ENCODE assay signal across 8 cellular contexts in genomic region chrX:71365356-71365875, GRCh38. TPM values are rescaled to one million over a fixed set of nuclear protein-coding genes. Genes with fewer than 3 reads are reported as not detected.
A peak's percentile ranks its signal among the peaks of the same experiment; 100 is the strongest.
DNase-seq lines count a peak whose midpoint lies in the region; ATAC-seq and TF ChIP-seq lines count a peak whose summit lies in the region.

No MANE protein-coding gene starts in this region.

- H3K27ac ChIP-seq in iPS DF 6.9 (ENCODE audit: low read length) (no peak overlapping the region), subcutaneous abdominal adipose tissue (ENCODE audit: low read depth, low read length) (peak overlapping the region; percentile 88)

- no peaks in the 10 kb centered on the region for H3K27me3 Mint-ChIP-seq in WTC11 (ENCODE audit: low read depth)

- ATAC-seq in GM21529 (IDR thresholded peaks at IDR 0.05; ENCODE audit: unreplicated experiment) (peak; percentile 2), WTC11 (no peak)

- peak overlapping the region; percentile 80 for H3K4me3 Mint-ChIP-seq in WTC11

- H3K27ac Mint-ChIP-seq in WTC11 = peak overlapping the region; percentile 94

- H3K36me3 ChIP-seq in iPS DF 6.9 (ENCODE audit: control insufficient read depth, insufficient read depth, low read length) (0 out of 2 replicates have a peak, but pooled peaks cover 3% of the 10 kb centered on the region), subcutaneous abdominal adipose tissue (ENCODE audit: control insufficient read depth in 5 of 5, insufficient read depth in 5 of 5, low read length in 5 of 5) (peaks cover 0 to 8% (median under 1%) of the 10 kb centered on the region in 5 donors)

- no peaks in the 10 kb centered on the region for H3K27me3 ChIP-seq in iPS DF 6.9 (ENCODE audit: control insufficient read depth, insufficient read depth, low read length)
- H3K27me3 ChIP-seq in subcutaneous abdominal adipose tissue (ENCODE audit: control insufficient read depth in 5 of 5, insufficient read depth in 4 of 5, low read length in 5 of 5) = peaks cover 0 to 4% (median 2%) of the 10 kb centered on the region in 5 donors

- no peaks in the 10 kb centered on the region for H3K9me3 Mint-ChIP-seq in WTC11

- H3K4me3 ChIP-seq in iPS DF 6.9 (ENCODE audit: low read length) (peak overlapping the region; percentile 89), subcutaneous abdominal adipose tissue (ENCODE audit: low read depth in 1 of 5, low read length in 5 of 5) (peak overlapping the region; percentile 52 to 82 (median 73))

- CTCF ChIA-PET in WTC11 (lab: Charles Lee) = interaction anchor here (1.0 to 1.4 kb wide), 2 partner anchors 82 to 111 kb away, joined by 3 to 8 read pairs; partner anchors contain the start of genes NONO and ZMYM3

- TF ChIP-seq CTCF in WTC11 (IDR thresholded peaks at IDR 0.05) = no peak

- POLR2A ChIA-PET in WTC11 (lab: Charles Lee) = interaction anchor here (0.6 to 2.1 kb wide), 11 partner anchors 8 to 312 kb away, joined by 3 to 12 read pairs (median 4); partner anchors contain the start of genes MED12, NONO, OGT and ZMYM3

- peaks cover 8% of the 10 kb centered on the region for H3K4me1 Mint-ChIP-seq in WTC11

- peak overlapping the region; percentile 28 to 84 (median 78) for H3K9ac ChIP-seq in subcutaneous abdominal adipose tissue (ENCODE audit: low read length in 5 of 5)

- H3K4me1 ChIP-seq in iPS DF 6.9 (ENCODE audit: control insufficient read depth, insufficient read depth, low read length) = no peaks in the 10 kb centered on the region
- H3K4me1 ChIP-seq in subcutaneous abdominal adipose tissue (ENCODE audit: control insufficient read depth in 5 of 5, insufficient read depth in 5 of 5, low read length in 5 of 5) = peaks cover 4 to 25% (median 18%) of the 10 kb centered on the region in 5 donors

- WGBS in iPS DF 6.9 (ENCODE audit: insufficient coverage, insufficient read length) = no CpG with 5 or more reads among the region's 16 CpGs

- peaks cover 8% of the 10 kb centered on the region for H3K36me3 Mint-ChIP-seq in WTC11

- DNase-seq in A172 (ENCODE audit: low spot score) (peak; percentile 0), WTC11 (ENCODE audit: low spot score) (no peak), iPS DF 6.9 (ENCODE audit: low read depth, low spot score) (no peak), NCI-H524 (lab: John Stamatoyannopoulos, UW) (no peak), NCI-H69 (lab: John Stamatoyannopoulos, UW) (no peak), COLO829 (ENCODE audit: low spot score) (no peak)

- no peaks in the 10 kb centered on the region for H3K9me3 ChIP-seq in iPS DF 6.9 (ENCODE audit: control insufficient read depth, insufficient read depth, low read length)
- H3K9me3 ChIP-seq in subcutaneous abdominal adipose tissue (ENCODE audit: control insufficient read depth in 5 of 5, low read length in 5 of 5) = peaks cover 0 to 6% (median 0%) of the 10 kb centered on the region in 5 donors

TF ChIP-seq in WTC11, 78 proteins besides CTCF, POLR2A, EP300 and RAD21:
- TF ChIP-seq GRHL2 (CRISPR knock-in tag; IDR thresholded peaks at IDR 0.05; ENCODE audit: insufficient replicate concordance, severe bottlenecking) (no peak), PRRX2 (CRISPR knock-in tag; IDR thresholded peaks at IDR 0.05) (no peak), ZNF121 (CRISPR knock-in tag; IDR thresholded peaks at IDR 0.05) (peak; percentile 48; the same call in 1 of the 2 replicates), GTF2I (CRISPR knock-in tag; conservative IDR thresholded peaks at IDR 0.05) (no peak), KAT7 (CRISPR knock-in tag; IDR thresholded peaks at IDR 0.05; ENCODE audit: borderline replicate concordance) (no peak), ZNF671 (CRISPR knock-in tag; IDR thresholded peaks at IDR 0.05) (no peak)

RNA-seq across cellular contexts. Expression of gene TAF1, which starts 0.7 kb away (rescaled TPM):
- 30.6 and 37.2 TPM in 2 replicates for total RNA-seq in A172 (2014; rRNA removed; shearing (Covaris generic))
- total RNA-seq in WTC11 (2021) = 31.2 to 35.5 TPM (median 35.0 TPM) in 3 replicates
